ENCODE assay signal across 32 cellular contexts in genomic region chr6:24545691-24546090, GRCh38.
"Had no signal": no experiment of that assay in that cellular context is flagged by ENCODE, and none has a peak within 500 bp of the region (broad histone marks: within the 10 kb centered on the region; RNA-seq: fewer than 3 reads in every experiment).

No MANE protein-coding gene starts in this region.

- H3K36me3 ChIP-seq: brain microvascular endothelial cell, colonic mucosa, esophagus squamous epithelium had no signal

- ATAC-seq: activated naive CD4-positive, alpha-beta T cell treated with anti-CD3 and anti-CD28 coated beads, Interleukin-2, amount 50 U/mL, for 72 hours; activated T-cell treated with anti-CD3 and anti-CD28 coated beads, Interleukin-2, amount 50 U/mL, for 72 hours; WTC11 had no signal

- FAIRE-seq: astrocyte, endometrium, endothelial cell of umbilical vein, TTC549 had no signal

- H3K27ac ChIP-seq: brain microvascular endothelial cell, colonic mucosa, epithelial cell of prostate, esophagus squamous epithelium, VCaP had no signal

- H3K9me3 ChIP-seq: colonic mucosa, esophagus squamous epithelium had no signal

- H3K4me3 ChIP-seq: colonic mucosa, esophagus squamous epithelium had no signal

- H3K27me3 ChIP-seq: brain microvascular endothelial cell, colonic mucosa had no signal

- DNase-seq: activated CD4-positive, alpha-beta memory T cell treated with anti-CD3 and anti-CD28 coated beads, Interleukin-2, amount 10 ng/mL, durations not matched to agents 7 days and 5 days; activated CD4-positive, alpha-beta T cell treated with anti-CD3 and anti-CD28 coated beads for 1 hour; activated CD4-positive, alpha-beta T cell treated with anti-CD3 and anti-CD28 coated beads for 4 hours; activated CD4-positive, alpha-beta T cell treated with anti-CD3 and anti-CD28 coated beads, Interleukin-2, amount 10 ng/mL, durations not matched to agents 7 days and 5 days; activated CD4-positive, alpha-beta T cell treated with anti-CD3 and anti-CD28 coated beads, Interleukin-2, amount 50 U/mL, for 4 hours; activated CD8-positive, alpha-beta memory T cell treated with anti-CD3 and anti-CD28 coated beads, Interleukin-2, amount 50 U/mL, for 48 hours; activated gamma-delta T cell; activated naive CD4-positive, alpha-beta T cell; activated naive CD4-positive, alpha-beta T cell treated with anti-CD3 and anti-CD28 coated beads, Interleukin-2, amount 10 ng/mL, durations not matched to agents 7 days and 5 days; activated naive CD8-positive, alpha-beta T cell treated with anti-CD3 and anti-CD28 coated beads, Interleukin-2, amount 10 ng/mL, durations not matched to agents 7 days and 5 days; activated T-cell treated with anti-CD3 and anti-CD28 coated beads for 4 hours; activated T-cell treated with anti-CD3 and anti-CD28 coated beads, Interleukin-2, amount 50 U/mL, for 24 hours; activated T-cell treated with anti-CD3 and anti-CD28 coated beads, Interleukin-2, amount 50 U/mL, for 72 hours; amniotic stem cell; brain microvascular endothelial cell; caudate nucleus; cerebellar nuclear complex; colonic mucosa; effector CD8-positive, alpha-beta T cell; esophagus squamous epithelium; foreskin melanocyte; head of caudate nucleus; hippocampal formation; T-helper 2 cell had no signal

- H3K4me1 ChIP-seq: colonic mucosa, esophagus squamous epithelium had no signal
